17 cellular contexts compared by ENCODE assay signal in the genomic region with DNA sequence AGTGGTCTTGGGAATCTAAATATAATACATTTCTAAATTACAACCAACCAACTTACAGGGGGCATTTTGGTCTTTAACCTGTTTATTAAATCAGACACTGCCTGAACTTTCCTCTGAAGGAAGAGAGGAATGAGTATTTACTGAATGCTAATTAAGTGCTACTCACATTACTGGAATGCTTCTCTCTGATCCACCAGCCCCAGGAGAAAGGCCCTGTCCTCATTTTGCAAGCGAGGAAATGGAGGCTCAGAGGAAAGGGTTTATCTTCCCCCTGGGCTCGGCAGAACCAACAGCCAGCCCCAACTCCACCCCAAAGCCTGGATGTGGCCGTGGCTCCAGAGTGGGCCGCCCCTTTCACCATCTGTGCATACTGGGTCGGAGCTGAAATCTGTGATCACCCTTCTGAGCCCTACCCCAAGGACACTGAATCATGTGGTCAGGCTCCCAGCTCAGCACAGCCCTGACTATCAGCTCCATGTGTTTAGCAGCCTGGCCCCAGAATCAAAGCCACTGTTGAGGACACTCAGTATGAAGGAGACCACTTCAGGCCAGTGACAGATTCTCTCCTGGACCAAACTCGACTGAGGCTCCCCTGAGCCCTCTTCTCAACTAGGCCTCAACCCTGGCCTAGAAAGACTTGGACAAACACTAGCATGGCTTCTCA. TPM values are rescaled to one million over a fixed set of nuclear protein-coding genes. Genes with fewer than 3 reads are reported as not detected.
A peak's percentile ranks its signal among the peaks of the same experiment; 100 is the strongest.
DNase-seq lines count a peak whose midpoint lies in the region; ATAC-seq, FAIRE-seq and TF ChIP-seq lines count a peak whose summit lies in the region.
"Had no signal": no experiment of that assay in that cellular context is flagged by ENCODE, and none has a peak within 500 bp of the region (broad histone marks: within the 10 kb centered on the region; RNA-seq: fewer than 3 reads in every experiment).

No MANE protein-coding gene starts in this region.

- H4K5ac ChIP-seq in mesendoderm (ENCODE audit: low read length): no peak overlapping the region

- no peak overlapping the region for H3K23ac ChIP-seq in mesendoderm (ENCODE audit: low read length)

- no peak overlapping the region for H2BK5ac ChIP-seq in mesendoderm (ENCODE audit: low read length)

- no peak overlapping the region for H3K9ac ChIP-seq in astrocyte (ENCODE audit: low read length)
- H3K9ac ChIP-seq in mesendoderm (ENCODE audit: low read length): peak overlapping the region; percentile 38

- no peak overlapping the region for H3K27ac Mint-ChIP-seq in astrocyte (ENCODE audit: unreplicated experiment)
- H3K27ac Mint-ChIP-seq: type B pancreatic cell had no signal

- intact Hi-C loops in sigmoid colon (cut with DNase I): no loop called here

- peak overlapping the region; percentile 66 for H2AFZ ChIP-seq in astrocyte (ENCODE audit: low read depth, low read length)

- H3K4me3 Mint-ChIP-seq in astrocyte (ENCODE audit: unreplicated experiment): no peak overlapping the region
- H3K4me3 Mint-ChIP-seq: type B pancreatic cell had no signal

- no CpG with 5 or more reads among the region's 6 CpGs for WGBS in mesendoderm (ENCODE audit: extremely low coverage, insufficient coverage, low lambda C conversion rate)
- WGBS in sigmoid colon, 2 donors: 82 to 88% methylated on average over 6 of the region's 6 CpGs

- no peaks in the 10 kb centered on the region for H3K79me1 ChIP-seq in mesendoderm (ENCODE audit: low read length)

- H3K27me3 Mint-ChIP-seq in astrocyte (ENCODE audit: low read depth, unreplicated experiment): no peaks in the 10 kb centered on the region
- H3K27me3 Mint-ChIP-seq: type B pancreatic cell had no signal

- H3K9me3 ChIP-seq in astrocyte (ENCODE audit: insufficient read depth, low read depth, low read length) (no peaks in the 10 kb centered on the region), sigmoid colon (no peaks in the 10 kb centered on the region)

- no peak overlapping the region for H4K8ac ChIP-seq in mesendoderm (ENCODE audit: low read depth, low read length)

- TF ChIP-seq CTCF in astrocyte (IDR thresholded peaks at IDR 0.05; ENCODE audit: insufficient read depth, low read depth, low read length): no peak
- TF ChIP-seq CTCF in sigmoid colon (IDR thresholded peaks at IDR 0.05): no peak

- H3K27ac ChIP-seq in astrocyte (ENCODE audit: low read depth, low read length) (no peak overlapping the region), mesendoderm (ENCODE audit: low read depth, low read length) (no peak overlapping the region), sigmoid colon (no peak overlapping the region)
- H3K27ac ChIP-seq: breast epithelium had no signal

- TF ChIP-seq EP300 in sigmoid colon (IDR thresholded peaks at IDR 0.05): no peak

- H2BK15ac ChIP-seq in mesendoderm (replicated peaks; ENCODE audit: low read depth): no peak overlapping the region

- H2AK5ac ChIP-seq in mesendoderm (ENCODE audit: low read length): no peak overlapping the region

- no peak for FAIRE-seq in astrocyte (lab: Jason Lieb, UNC)
- FAIRE-seq: frontal cortex had no signal

- peak overlapping the region; percentile 76 for H3K56ac ChIP-seq in mesendoderm (ENCODE audit: low read length)

- peak; percentile 22 for TF ChIP-seq POLR2A in GM15510 (IDR thresholded peaks at IDR 0.05; ENCODE audit: borderline replicate concordance, extremely low read depth, insufficient read length)
- TF ChIP-seq POLR2A in sigmoid colon (IDR thresholded peaks at IDR 0.05): no peak

- peaks cover 2% of the 10 kb centered on the region for H3K36me3 Mint-ChIP-seq in astrocyte (ENCODE audit: low read depth, unreplicated experiment)
- H3K36me3 Mint-ChIP-seq: type B pancreatic cell had no signal

- H3K4me1 ChIP-seq in astrocyte (ENCODE audit: insufficient read depth, low read length) (peaks cover 10% of the 10 kb centered on the region), mesendoderm (ENCODE audit: control insufficient read depth, low read depth, low read length) (no peaks in the 10 kb centered on the region), sigmoid colon (no peaks in the 10 kb centered on the region)
- H3K4me1 ChIP-seq: breast epithelium had no signal

- H3K4me1 Mint-ChIP-seq in astrocyte (ENCODE audit: low read depth, unreplicated experiment): peaks cover 11% of the 10 kb centered on the region

- no peak overlapping the region for H3K18ac ChIP-seq in mesendoderm (ENCODE audit: low read length)

- no peak overlapping the region for H3K4ac ChIP-seq in mesendoderm (ENCODE audit: low read depth, low read length)

- H4K20me1 ChIP-seq in astrocyte (ENCODE audit: insufficient read depth, low read length): no peaks in the 10 kb centered on the region

- ATAC-seq in GM19035 (IDR thresholded peaks at IDR 0.05; ENCODE audit: unreplicated experiment): no peak

- H3K4me2 ChIP-seq in astrocyte (ENCODE audit: low read length) (no peak overlapping the region), mesendoderm (ENCODE audit: low read length) (no peak overlapping the region)

- H3K9me3 Mint-ChIP-seq in astrocyte (ENCODE audit: unreplicated experiment): peaks cover 15% of the 10 kb centered on the region

- H3K36me3 ChIP-seq in astrocyte (ENCODE audit: insufficient read depth, low read length) (no peaks in the 10 kb centered on the region), mesendoderm (ENCODE audit: control insufficient read depth, insufficient read depth, low read length) (no peaks in the 10 kb centered on the region), sigmoid colon (no peaks in the 10 kb centered on the region)
- H3K36me3 ChIP-seq: breast epithelium had no signal

- H3K4me3 ChIP-seq in astrocyte (ENCODE audit: insufficient read depth, low read depth, low read length) (no peak overlapping the region), mesendoderm (ENCODE audit: low read length) (no peak overlapping the region), sigmoid colon (no peak overlapping the region)
- H3K4me3 ChIP-seq: breast epithelium had no signal

- H3K79me2 ChIP-seq in astrocyte (ENCODE audit: insufficient read depth, low read length) (no peaks in the 10 kb centered on the region), mesendoderm (ENCODE audit: control insufficient read depth, insufficient read depth, low read length) (no peaks in the 10 kb centered on the region)

- no peak overlapping the region for H2BK120ac ChIP-seq in mesendoderm (ENCODE audit: low read depth, low read length)

- no peaks in the 10 kb centered on the region for H3K27me3 ChIP-seq in astrocyte (ENCODE audit: insufficient read depth, low read length)
- no peaks in the 10 kb centered on the region for H3K27me3 ChIP-seq in mesendoderm (ENCODE audit: insufficient read depth, low read length, poor library complexity)
- H3K27me3 ChIP-seq in sigmoid colon: no peaks in the 10 kb centered on the region
- H3K27me3 ChIP-seq: breast epithelium had no signal

- DNase-seq in AG08395 (ENCODE audit: low spot score): peak; percentile 28
- DNase-seq in astrocyte (ENCODE audit: low read depth): no peak
- peak; percentile 60 for DNase-seq in mesendoderm
- DNase-seq in NCI-H2227 (lab: John Stamatoyannopoulos, UW; ENCODE audit: unreplicated experiment): no peak
- DNase-seq in NCI-H1417 treated with DMSO at 0.1 percent for 48 hours (lab: John Stamatoyannopoulos, UW): no peak
- no peak for DNase-seq in sigmoid colon
- DNase-seq: activated effector memory CD4-positive, alpha-beta T cell treated with anti-CD3 and anti-CD28 coated beads, Interleukin-2, amount 50 U/mL, for 16 hours; DMS79 treated with DMSO at 0.1 percent for 48 hours; effector CD8-positive, alpha-beta T cell; midbrain; NCI-H1436; NCI-H524 treated with DMSO at 0.1 percent for 48 hours had no signal

RNA-seq across cellular contexts. Expression of a gene that starts 56.7 kb away (rescaled TPM):
- total RNA-seq in astrocyte: 0.50 TPM in 1 of 2 replicates, not detected in the other
- 0.21 TPM for polyA plus RNA-seq in mesendoderm (2013, experiment 1 of 2)
- polyA plus RNA-seq in mesendoderm (2013, experiment 2 of 2): 0.29 TPM
- total RNA-seq in sigmoid colon: under 1 TPM; 0.27 to 0.66 (median 0.32) TPM
- under 1 TPM; under 0.01 to 0.46 (median 0.31) TPM for polyA plus RNA-seq in sigmoid colon

Comparison
In these comparisons a context has a peak if more than half of its experiments do, and no peak if none do; other contexts are left out.
1. DNase-seq: peak in AG08395 (single experiment) and mesendoderm (single experiment); none in astrocyte (single experiment), NCI-H2227 (single experiment), NCI-H1417 treated with DMSO at 0.1 percent for 48 hours (single experiment) and sigmoid colon (single experiment).